Comparison of ENCODE assay signal across 14 cellular contexts in the genomic region with DNA sequence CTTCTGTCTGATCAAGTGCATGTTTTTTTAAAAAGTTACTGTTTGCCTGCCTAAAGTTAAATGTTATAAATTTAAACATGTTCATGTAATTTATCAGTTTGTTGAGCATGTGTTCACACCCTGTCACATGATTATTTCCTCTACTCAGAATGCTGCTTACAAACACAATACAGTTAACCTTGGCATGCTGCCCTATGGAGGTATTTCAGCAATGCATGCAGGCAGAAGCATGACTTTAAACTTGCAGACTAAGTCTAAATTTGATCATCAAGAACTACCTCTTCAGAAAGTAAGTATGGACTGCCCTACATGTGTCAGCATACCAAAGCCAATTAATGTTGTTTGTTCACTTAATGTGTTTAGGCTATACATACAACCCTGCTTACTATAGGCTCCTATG.
A peak's percentile ranks its signal among the peaks of the same experiment; 100 is the strongest.
DNase-seq lines count a peak whose midpoint lies in the region; ATAC-seq, FAIRE-seq and TF ChIP-seq lines count a peak whose summit lies in the region.
"Had no signal": no experiment of that assay in that cellular context is flagged by ENCODE, and none has a peak within 500 bp of the region (broad histone marks: within the 10 kb centered on the region; RNA-seq: fewer than 3 reads in every experiment).

No MANE protein-coding gene starts in this region.

- POLR2A ChIA-PET in H1 (lab: Charles Lee; ENCODE audit: partially characterized antibody) = no interaction called here

- H3K9ac ChIP-seq in H1 (replicated peaks in 1 of 4; ENCODE audit: extremely low read depth in 1 of 4, low read depth in 3 of 4, low read length in 3 of 4) = no peak overlapping the region

- no peak overlapping the region for H4K8ac ChIP-seq in H1 (ENCODE audit: extremely low read depth, insufficient read depth, low read length)

- no peak overlapping the region for H3K27ac ChIP-seq in H1 (ENCODE audit: low read depth, low read length)
- H3K27ac ChIP-seq: 22Rv1, VCaP had no signal

- no peak overlapping the region for H2AFZ ChIP-seq in H1 (ENCODE audit: low read length)

- no peak overlapping the region for H3K18ac ChIP-seq in H1 (ENCODE audit: extremely low read depth, low read length)

- H3K23me2 ChIP-seq in H1 (ENCODE audit: low read depth, low read length) = no peaks in the 10 kb centered on the region

- H3K79me1 ChIP-seq in H1 (ENCODE audit: low read depth, low read length) = no peaks in the 10 kb centered on the region

- no peak for TF ChIP-seq CTCF in H1 (IDR thresholded peaks at IDR 0.05; ENCODE audit: control extremely low read depth in 1 of 3, insufficient read depth in 1 of 3, low read depth in 1 of 3, low read length in 3 of 3)

- H2BK15ac ChIP-seq in H1 (ENCODE audit: low read length) = no peak overlapping the region

- no peak overlapping the region for H4K91ac ChIP-seq in H1 (replicated peaks; ENCODE audit: insufficient read length, low read length)

- H3K4me1 ChIP-seq in H1 (replicated peaks in 1 of 4; ENCODE audit: control insufficient read depth in 3 of 4, insufficient read depth in 4 of 4, low read length in 3 of 4) = no peaks in the 10 kb centered on the region; a peak in 1 of 7 replicates

- H3K79me2 ChIP-seq in H1 (ENCODE audit: control insufficient read depth in 1 of 2, insufficient read depth in 2 of 2, low read length in 2 of 2) = no peaks in the 10 kb centered on the region

- no peaks in the 10 kb centered on the region for H4K20me1 ChIP-seq in H1 (replicated peaks in 1 of 2; ENCODE audit: control insufficient read depth in 1 of 2, insufficient read depth in 2 of 2, low read length in 2 of 2)

- H3K27me3 ChIP-seq in H1 (replicated peaks in 1 of 4; ENCODE audit: control insufficient read depth in 3 of 4, extremely low read depth in 1 of 4, insufficient read depth in 3 of 4, low read length in 3 of 4) = no peaks in the 10 kb centered on the region

- no peaks in the 10 kb centered on the region for H3K36me3 ChIP-seq in H1 (ENCODE audit: control insufficient read depth in 2 of 4, insufficient read depth in 4 of 4, low read length in 3 of 4)

- H4K5ac ChIP-seq in H1 (ENCODE audit: insufficient read length, low read depth, low read length) = no peak overlapping the region

- H3K56ac ChIP-seq in H1 (replicated peaks; ENCODE audit: insufficient read length, low read depth, low read length) = no peak overlapping the region

- FAIRE-seq in H1 (lab: Jason Lieb, UNC) = no peak

- H3K4me3 ChIP-seq in H1 (ENCODE audit: extremely low read depth in 1 of 4, insufficient read depth in 2 of 4, low read depth in 3 of 4, low read length in 4 of 4) = no peak overlapping the region

- no peak for ATAC-seq in HG02938 (IDR thresholded peaks at IDR 0.05; ENCODE audit: unreplicated experiment)
- no peak for ATAC-seq in GM18505 (IDR thresholded peaks at IDR 0.05; ENCODE audit: unreplicated experiment)
- ATAC-seq: HCT116 had no signal

- TF ChIP-seq POLR2A in H1 (IDR thresholded peaks at IDR 0.05; ENCODE audit: control extremely low read depth in 1 of 2, low read depth in 2 of 2, low read length in 2 of 2) (no peak), GM18505 (IDR thresholded peaks at IDR 0.05; ENCODE audit: borderline replicate concordance, extremely low read depth, insufficient read depth, insufficient read length) (no peak)

- H2BK20ac ChIP-seq in H1 (ENCODE audit: low read length) = no peak overlapping the region

- H3K23ac ChIP-seq in H1 (ENCODE audit: insufficient read length) = no peak overlapping the region

- H2BK120ac ChIP-seq in H1 (replicated peaks; ENCODE audit: low read depth, low read length) = no peak overlapping the region

- no peak overlapping the region for H3K4me2 ChIP-seq in H1 (ENCODE audit: insufficient read depth in 1 of 2, low read depth in 2 of 2, low read length in 2 of 2)

- peak; percentile 7 for DNase-seq in DMS 273 (lab: John Stamatoyannopoulos, UW; ENCODE audit: unreplicated experiment)
- DNase-seq in DMS 273 treated with DMSO at 0.1 percent for 48 hours (lab: John Stamatoyannopoulos, UW) = no peak
- peak; percentile 16 for DNase-seq in NCI-H69 (lab: John Stamatoyannopoulos, UW)
- no peak for DNase-seq in H1 (ENCODE audit: low read depth in 1 of 2, low spot score in 2 of 2)
- peak; percentile 40 for DNase-seq in myocyte (ENCODE audit: low read depth)
- no peak for DNase-seq in activated CD4-positive, alpha-beta T cell treated with anti-CD3 and anti-CD28 coated beads, Interleukin-2, amount 50 U/mL, for 4 hours
- DNase-seq: immature natural killer cell; NCI-H1436 treated with DMSO at 0.1 percent for 48 hours; stimulated activated CD4-positive, alpha-beta T cell treated with anti-CD3 and anti-CD28 coated beads, Interleukin-4, amount 100 ng/mL, for 24 hours had no signal

- no peak overlapping the region for H2BK12ac ChIP-seq in H1 (ENCODE audit: low read depth, low read length)

- no peak for TF ChIP-seq RAD21 in H1 (IDR thresholded peaks at IDR 0.05 in 1 of 2, conservative IDR thresholded peaks at IDR 0.05 in 1 of 2; ENCODE audit: low read depth in 2 of 2, low read length in 2 of 2)

- H3K9me3 ChIP-seq in H1 (ENCODE audit: insufficient read depth in 2 of 2, low read depth in 1 of 2, low read length in 1 of 2) = no peaks in the 10 kb centered on the region

- H2AK5ac ChIP-seq in H1 (ENCODE audit: low read depth, low read length) = no peak overlapping the region

- TF ChIP-seq EP300 in H1 (IDR thresholded peaks at IDR 0.05; ENCODE audit: borderline replicate concordance in 1 of 2, low read depth in 2 of 2, low read length in 2 of 2) = no peak

- no peak overlapping the region for H3K14ac ChIP-seq in H1 (ENCODE audit: insufficient read length)

- H3K4ac ChIP-seq in H1 (replicated peaks; ENCODE audit: insufficient read length, low read depth, low read length) = no peak overlapping the region

- CTCF ChIA-PET in H1 (lab: Charles Lee; ENCODE audit: partially characterized antibody) = interaction anchor here (0.5 to 1.0 kb wide), 3 partner anchors 8 to 444 kb away, joined by 3 read pairs; no protein-coding TSS in a partner anchor

- no peak overlapping the region for H2BK5ac ChIP-seq in H1 (ENCODE audit: low read depth, low read length)

TF ChIP-seq in H1, 55 proteins besides CTCF, POLR2A, EP300 and RAD21:
- TF ChIP-seq EGR1 (IDR thresholded peaks at IDR 0.05; ENCODE audit: borderline replicate concordance, low read depth, low read length) = no peak
- no peak for TF ChIP-seq CREB1 (IDR thresholded peaks at IDR 0.05)
- TF ChIP-seq SUZ12 (IDR thresholded peaks at IDR 0.05; ENCODE audit: low read length) = no peak
- TF ChIP-seq TEAD4 (IDR thresholded peaks at IDR 0.05; ENCODE audit: low read depth, low read length) = 0 out of 2 replicates have a peak, but pooled peaks have one; percentile 26
- no peak for TF ChIP-seq RFX5 (IDR thresholded peaks at IDR 0.05; ENCODE audit: borderline replicate concordance, low read depth, low read length)

Comparison
In these comparisons a context has a peak if more than half of its experiments do, and no peak if none do; other contexts are left out.
1. DNase-seq: peak in DMS 273 (single experiment), NCI-H69 (single experiment) and myocyte (single experiment); none in DMS 273 treated with DMSO at 0.1 percent for 48 hours (single experiment), H1 (0 of 2) and activated CD4-positive, alpha-beta T cell treated with anti-CD3 and anti-CD28 coated beads, Interleukin-2, amount 50 U/mL, for 4 hours (0 of 2).